Comparison of ENCODE assay signal across 11 cellular contexts in genomic region chr20:22684763-22685443, GRCh38.
DNase-seq lines count a peak whose midpoint lies in the region; ATAC-seq and TF ChIP-seq lines count a peak whose summit lies in the region.
"Had no signal": no experiment of that assay in that cellular context is flagged by ENCODE, and none has a peak within 500 bp of the region (broad histone marks: within the 10 kb centered on the region; RNA-seq: fewer than 3 reads in every experiment).

No MANE protein-coding gene starts in this region.

- H3K36me3 Mint-ChIP-seq in H9 (ENCODE audit: insufficient read depth in 1 of 3, low read depth in 3 of 3), result peaks cover 0 to 6% (median 4%) of the 10 kb centered on the region in 3 experiments; a peak in 4 of 7 replicates
- H3K36me3 Mint-ChIP-seq: stimulated activated effector memory CD8-positive, alpha-beta T cell treated with anti-CD3 and anti-CD28 coated beads, Interleukin-12 subunit alpha, Interleukin-12 subunit beta, amount 100 ng/mL, for 72 hours had no signal

- no peaks in the 10 kb centered on the region for H3K23me2 ChIP-seq in H9 (ENCODE audit: insufficient read length, low read depth, low read length, poor library complexity, severe bottlenecking)

- H3K27ac ChIP-seq in H9 (ENCODE audit: insufficient read length, low read depth, low read length) (no peak overlapping the region), Panc1 (ENCODE audit: low read length) (no peak overlapping the region)
- H3K27ac ChIP-seq: gastroesophageal sphincter had no signal

- H2BK120ac ChIP-seq in H9 (ENCODE audit: low read depth, low read length, poor library complexity, severe bottlenecking), result no peak overlapping the region

- H3K4me1 ChIP-seq in H9 (ENCODE audit: insufficient read depth, low read length) (no peaks in the 10 kb centered on the region), Panc1 (ENCODE audit: control insufficient read depth, insufficient read depth, low read length) (peaks cover 4% of the 10 kb centered on the region)

- no peak overlapping the region for H2BK20ac ChIP-seq in H9 (ENCODE audit: low read depth, low read length, poor library complexity, severe bottlenecking)

- no peak overlapping the region for H3K27ac Mint-ChIP-seq in H9
- H3K27ac Mint-ChIP-seq: stimulated activated effector memory CD8-positive, alpha-beta T cell treated with anti-CD3 and anti-CD28 coated beads, Interleukin-12 subunit alpha, Interleukin-12 subunit beta, amount 100 ng/mL, for 72 hours had no signal

- H3K9me3 ChIP-seq in H9 (ENCODE audit: control insufficient read depth, low read depth, low read length), result peaks cover 5% of the 10 kb centered on the region
- H3K9me3 ChIP-seq in Panc1 (ENCODE audit: control insufficient read depth, insufficient read depth, low read depth, low read length), result no peaks in the 10 kb centered on the region
- H3K9me3 ChIP-seq: gastroesophageal sphincter had no signal

- H4K20me1 ChIP-seq in H9 (ENCODE audit: control insufficient read depth, insufficient read depth, insufficient read length), result no peaks in the 10 kb centered on the region

- H3K4ac ChIP-seq in H9 (ENCODE audit: low read depth, low read length), result no peak overlapping the region

- no peak overlapping the region for H4K91ac ChIP-seq in H9 (ENCODE audit: insufficient read length, low read depth, low read length)

- BruUV-seq in Panc1 (replicated peaks; lab: Mats Ljungman, UMichigan), result no TSS peak

- H3K9ac ChIP-seq in H9 (ENCODE audit: extremely low read depth, insufficient read length, low read length), result no peak overlapping the region

- H3K4me3 Mint-ChIP-seq in H9, result no peak overlapping the region
- H3K4me3 Mint-ChIP-seq: stimulated activated effector memory CD8-positive, alpha-beta T cell treated with anti-CD3 and anti-CD28 coated beads, Interleukin-12 subunit alpha, Interleukin-12 subunit beta, amount 100 ng/mL, for 72 hours had no signal

- H3K27me3 ChIP-seq in H9 (ENCODE audit: insufficient read depth, low read length), result no peaks in the 10 kb centered on the region; the same call in 1 of the 2 replicates
- no peaks in the 10 kb centered on the region for H3K27me3 ChIP-seq in Panc1 (ENCODE audit: control insufficient read depth, insufficient read depth, low read length)

- H4K8ac ChIP-seq in H9 (replicated peaks; ENCODE audit: insufficient read length, low read depth, low read length), result no peak overlapping the region

- H2BK15ac ChIP-seq in H9 (ENCODE audit: low read depth, low read length), result no peak overlapping the region

- H3K36me3 ChIP-seq in Panc1 (ENCODE audit: control insufficient read depth, insufficient read depth, low read length), result no peaks in the 10 kb centered on the region
- H3K36me3 ChIP-seq: gastroesophageal sphincter had no signal

- TF ChIP-seq CTCF in H9 (conservative IDR thresholded peaks at IDR 0.05), result peak; percentile 30; the same call in 2 of the 3 replicates
- TF ChIP-seq CTCF in Panc1 (IDR thresholded peaks at IDR 0.05), result peak; percentile 56
- TF ChIP-seq CTCF in epithelial cell of proximal tubule (conservative IDR thresholded peaks at IDR 0.05; ENCODE audit: low read depth, low read length), result peak; percentile 23

- peak in 2 of 3 experiments; percentile 38 to 65 for DNase-seq in NCI-H1417 (lab: John Stamatoyannopoulos, UW)
- no peak for DNase-seq in NCI-H1417 treated with DMSO at 0.1 percent for 48 hours (lab: John Stamatoyannopoulos, UW)
- DNase-seq in H9, result no peak
- DNase-seq in Panc1 (ENCODE audit: low read depth, low spot score), result no peak
- DNase-seq in epithelial cell of proximal tubule (ENCODE audit: low read depth), result no peak
- no peak for DNase-seq in activated T-cell treated with anti-CD3 and anti-CD28 coated beads, Interleukin-2, amount 50 U/mL, for 48 hours
- no peak for DNase-seq in activated CD8-positive, alpha-beta memory T cell treated with anti-CD3 and anti-CD28 coated beads, Interleukin-2, amount 50 U/mL, for 48 hours
- DNase-seq: activated T-cell treated with anti-CD3 and anti-CD28 coated beads for 4 hours had no signal

- no peak overlapping the region for H3K18ac ChIP-seq in H9 (ENCODE audit: insufficient read length, low read depth, low read length)

- H2BK12ac ChIP-seq in H9 (ENCODE audit: insufficient read length, low read depth, low read length), result no peak overlapping the region

- H3K79me2 ChIP-seq in H9 (ENCODE audit: insufficient read depth, low read length), result no peaks in the 10 kb centered on the region

- no peak overlapping the region for H3T11ph ChIP-seq in H9 (ENCODE audit: low read length)

- no peak overlapping the region for H3K56ac ChIP-seq in H9 (ENCODE audit: insufficient read length, low read depth, low read length)

- H3K9me3 Mint-ChIP-seq in H9, result peaks cover 2 to 6% of the 10 kb centered on the region in 2 experiments; a peak in 3 of 5 replicates
- H3K9me3 Mint-ChIP-seq: stimulated activated effector memory CD8-positive, alpha-beta T cell treated with anti-CD3 and anti-CD28 coated beads, Interleukin-12 subunit alpha, Interleukin-12 subunit beta, amount 100 ng/mL, for 72 hours had no signal

- H3K4me1 Mint-ChIP-seq in H9, result peaks cover 11 to 15% of the 10 kb centered on the region in 2 experiments

- no peak overlapping the region for H3K4me3 ChIP-seq in Panc1 (ENCODE audit: low read depth in 2 of 2, low read length in 2 of 2)
- H3K4me3 ChIP-seq in epithelial cell of proximal tubule (ENCODE audit: low read depth, low read length), result no peak overlapping the region
- H3K4me3 ChIP-seq: gastroesophageal sphincter had no signal

- H4K5ac ChIP-seq in H9 (ENCODE audit: insufficient read length, low read depth, low read length), result no peak overlapping the region

- no peak overlapping the region for H2BK5ac ChIP-seq in H9 (ENCODE audit: insufficient read length, low read length)

- ATAC-seq in Panc1 (no peak; the same call in 1 of the 2 replicates), GM21423 (IDR thresholded peaks at IDR 0.05; ENCODE audit: unreplicated experiment) (no peak)

- no peak overlapping the region for H3K4me2 ChIP-seq in H9 (ENCODE audit: insufficient read depth, insufficient read length, low read length)

- H3K27me3 Mint-ChIP-seq in H9 (ENCODE audit: low read depth), result peaks cover 81% of the 10 kb centered on the region

- no peak overlapping the region for H2AFZ ChIP-seq in H9 (ENCODE audit: low read length)

- no peaks in the 10 kb centered on the region for H3K79me1 ChIP-seq in H9 (ENCODE audit: insufficient read depth, low read depth, low read length, poor library complexity, severe bottlenecking)

- H2AK5ac ChIP-seq in H9 (ENCODE audit: insufficient read length, low read length), result no peak overlapping the region

- CTCF ChIA-PET in Panc1 (lab: Charles Lee), result interaction anchor here (0.5 to 1.2 kb wide), 5 partner anchors 61 to 351 kb away, joined by 3 to 6 read pairs (median 4); no protein-coding TSS in a partner anchor

- POLR2A ChIA-PET in Panc1 (lab: Charles Lee), result no interaction called here

- H3K23ac ChIP-seq in H9 (ENCODE audit: insufficient read length, low read depth, low read length), result no peak overlapping the region

- in situ Hi-C loops in Panc1 (cut with HindIII; ENCODE audit: low pct_unique_long_range_greater_than_20kb, low sequenced_read_pairs), result no loop called here

- no peak overlapping the region for H3K14ac ChIP-seq in H9 (ENCODE audit: insufficient read depth, low read length)

- WGBS in H9 (ENCODE audit: extremely low coverage, insufficient read length, low lambda C conversion rate), result no CpG with 5 or more reads among the region's 7 CpGs

- intact Hi-C loops in Panc1 (cut with micrococcal nuclease; ENCODE audit: unreplicated experiment), result loop anchor here (1.0 to 10.0 kb wide), 5 partner anchors 98 to 351 kb away; no protein-coding TSS in a partner anchor

Comparison
In these comparisons a context has a peak if more than half of its experiments do, and no peak if none do; other contexts are left out.
1. DNase-seq: peak in NCI-H1417 (2 of 3); none in NCI-H1417 treated with DMSO at 0.1 percent for 48 hours (single experiment), H9 (single experiment), Panc1 (single experiment), epithelial cell of proximal tubule (single experiment), activated T-cell treated with anti-CD3 and anti-CD28 coated beads, Interleukin-2, amount 50 U/mL, for 48 hours (0 of 2) and activated CD8-positive, alpha-beta memory T cell treated with anti-CD3 and anti-CD28 coated beads, Interleukin-2, amount 50 U/mL, for 48 hours (single experiment).
2. Peak in every context shown above with its lines, with median percentiles within 50 percentile points of each other: CTCF ChIP-seq.